ENCODE assay signal across 16 cellular contexts in genomic region chr10:3511483-3511882, GRCh38.
DNase-seq lines count a peak whose midpoint lies in the region; ATAC-seq, FAIRE-seq and TF ChIP-seq lines count a peak whose summit lies in the region.
"Had no signal": no experiment of that assay in that cellular context is flagged by ENCODE, and none has a peak within 500 bp of the region (broad histone marks: within the 10 kb centered on the region; RNA-seq: fewer than 3 reads in every experiment).

No MANE protein-coding gene starts in this region.

- H3K36me3 ChIP-seq in GM23338 (ENCODE audit: insufficient read depth) (no peaks in the 10 kb centered on the region), K562 (ENCODE audit: control insufficient read depth, insufficient read depth, low read length) (no peaks in the 10 kb centered on the region), tibial nerve (no peaks in the 10 kb centered on the region)
- H3K36me3 ChIP-seq: BLaER1 had no signal

- peaks cover 7% of the 10 kb centered on the region; the same call in 1 of the 2 replicates for H3K9me2 ChIP-seq in GM23338 (ENCODE audit: insufficient read depth)

- no peak for TF ChIP-seq CTCF in GM23338 (conservative IDR thresholded peaks at IDR 0.05; ENCODE audit: low read depth in 2 of 2)
- TF ChIP-seq CTCF in K562 (IDR thresholded peaks at IDR 0.05 in 2 of 3, conservative IDR thresholded peaks at IDR 0.05 in 1 of 3; ENCODE audit: insufficient read depth in 2 of 3, low read depth in 1 of 3, low read length in 3 of 3), result no peak
- TF ChIP-seq CTCF in tibial nerve (IDR thresholded peaks at IDR 0.05), result no peak

- 5% methylated on average over 5 of the region's 5 CpGs for WGBS in K562 (ENCODE audit: insufficient coverage, low coverage, missing lambda C conversion rate)
- 76 to 82% methylated on average over 5 of the region's 5 CpGs for WGBS in tibial nerve, 2 donors

- H3K4me2 ChIP-seq in GM23338 (no peak overlapping the region), K562 (ENCODE audit: insufficient read depth, low read length) (no peak overlapping the region)
- H3K4me2 ChIP-seq: BLaER1 had no signal

- CTCF ChIA-PET in K562 (lab: Yijun Ruan, JAX; ENCODE audit: low intra/inter-chr PET ratio), result no interaction called here

- H3K4me3 ChIP-seq in GM23338 (no peak overlapping the region), K562 (no peak overlapping the region), tibial nerve (no peak overlapping the region)
- H3K4me3 ChIP-seq: BLaER1 had no signal

- TF ChIP-seq EP300 in Ishikawa (IDR thresholded peaks at IDR 0.05; ENCODE audit: borderline replicate concordance) (no peak), K562 (IDR thresholded peaks at IDR 0.05; ENCODE audit: low read length) (no peak), tibial nerve (IDR thresholded peaks at IDR 0.05) (no peak)

- peaks cover 3% of the 10 kb centered on the region for H3K27me3 Mint-ChIP-seq in GM23338 (ENCODE audit: insufficient read depth, low read depth, poor library complexity)

- DNase-seq in GM23338 (ENCODE audit: low spot score), result no peak
- no peak for DNase-seq in K562 (ENCODE audit: extremely low read depth in 1 of 4, low spot score in 3 of 4)
- DNase-seq in tibial nerve (ENCODE audit: low spot score in 2 of 2), result no peak
- DNase-seq in nucleus accumbens (lab: John Stamatoyannopoulos, UW), result no peak
- DNase-seq in NCI-H1930 (lab: John Stamatoyannopoulos, UW), result no peak
- DNase-seq: 8988T; CD4-positive, alpha-beta memory T cell; DMS153; DMS79; GDM1; GOT3; H7 had no signal

- H3K4me1 ChIP-seq in GM23338 (ENCODE audit: insufficient read depth) (no peaks in the 10 kb centered on the region), K562 (replicated peaks in 1 of 2; ENCODE audit: control insufficient read depth in 2 of 2, insufficient read depth in 2 of 2, low read length in 2 of 2) (no peaks in the 10 kb centered on the region; a peak in 1 of 5 replicates), tibial nerve (no peaks in the 10 kb centered on the region)
- H3K4me1 ChIP-seq: BLaER1 had no signal

- no peak overlapping the region for H2AFZ ChIP-seq in GM23338
- no peak overlapping the region for H2AFZ ChIP-seq in K562 (ENCODE audit: low read depth, low read length)

- no peak for TF ChIP-seq POLR2A in K562 (conservative IDR thresholded peaks at IDR 0.05)
- TF ChIP-seq POLR2A in tibial nerve (IDR thresholded peaks at IDR 0.05), result no peak

- H3K27ac Mint-ChIP-seq in GM23338, result no peak overlapping the region
- H3K27ac Mint-ChIP-seq: CD14-positive monocyte had no signal

- no peak overlapping the region for H3K9ac ChIP-seq in K562 (ENCODE audit: insufficient read depth in 1 of 2, low read depth in 2 of 2, low read length in 2 of 2)
- H3K9ac ChIP-seq: BLaER1 had no signal

- H3K79me2 ChIP-seq in GM23338 (replicated peaks; ENCODE audit: insufficient read depth), result no peaks in the 10 kb centered on the region
- H3K79me2 ChIP-seq in K562 (ENCODE audit: control insufficient read depth, insufficient read depth, low read length), result no peaks in the 10 kb centered on the region

- TF ChIP-seq RAD21 in Ishikawa (IDR thresholded peaks at IDR 0.05; ENCODE audit: low read depth) (no peak), K562 (CRISPR knock-in tag; conservative IDR thresholded peaks at IDR 0.05 in 1 of 2, IDR thresholded peaks at IDR 0.05 in 1 of 2) (no peak)

- no peaks in the 10 kb centered on the region; the same call in 2 of the 3 replicates for H3K36me3 Mint-ChIP-seq in GM23338 (ENCODE audit: low read depth)
- H3K36me3 Mint-ChIP-seq: CD14-positive monocyte; CD4-positive, alpha-beta memory T cell had no signal

- ATAC-seq in GM23338 (no peak), K562 (no peak), GM21737 (IDR thresholded peaks at IDR 0.05; ENCODE audit: unreplicated experiment) (no peak)

- H3K27me3 ChIP-seq in GM23338 (ENCODE audit: insufficient read depth) (no peaks in the 10 kb centered on the region), K562 (ENCODE audit: control insufficient read depth in 2 of 2, insufficient read depth in 2 of 2, low read length in 2 of 2) (peaks cover 0 to 21% of the 10 kb centered on the region in 2 experiments; a peak in 2 of 5 replicates), tibial nerve (no peaks in the 10 kb centered on the region)
- H3K27me3 ChIP-seq: BLaER1 had no signal

- H4K20me1 ChIP-seq in GM23338 (replicated peaks; ENCODE audit: insufficient read depth) (no peaks in the 10 kb centered on the region), K562 (replicated peaks; ENCODE audit: control insufficient read depth, insufficient read depth, low read length) (no peaks in the 10 kb centered on the region)
- H4K20me1 ChIP-seq: BLaER1 had no signal

- POLR2A ChIA-PET in K562 (lab: Yijun Ruan, JAX), result no interaction called here

- no peak overlapping the region for H3K27ac ChIP-seq in GM23338 (ENCODE audit: low read depth)
- H3K27ac ChIP-seq in K562 (ENCODE audit: extremely low read depth, low read depth, low read length), result no peak overlapping the region
- peak overlapping the region in 3 of 4 donors; percentile 27 to 78 (median 49) for H3K27ac ChIP-seq in tibial nerve
- H3K27ac ChIP-seq: BLaER1 had no signal

- peaks cover 7% of the 10 kb centered on the region; the same call in 2 of the 3 replicates for H3K9me3 Mint-ChIP-seq in GM23338

- intact Hi-C loops in K562 (cut with micrococcal nuclease), result no loop called here

- H3K9me3 ChIP-seq in K562 (replicated peaks; ENCODE audit: control insufficient read depth, insufficient read depth, low read depth, low read length) (no peaks in the 10 kb centered on the region), tibial nerve (peaks cover 0 to 8% (median 0%) of the 10 kb centered on the region in 4 donors)

- H3K4me1 Mint-ChIP-seq in GM23338, result 0 out of 3 replicates have a peak, but pooled peaks cover 2% of the 10 kb centered on the region
- H3K4me1 Mint-ChIP-seq: CD14-positive monocyte had no signal

- no peaks in the 10 kb centered on the region for H3F3A ChIP-seq in GM23338 (replicated peaks; ENCODE audit: low read depth)

- BruUV-seq in K562 (replicated peaks; lab: Mats Ljungman, UMichigan), result no TSS peak

- no peaks in the 10 kb centered on the region for H3K9me1 ChIP-seq in K562 (ENCODE audit: control insufficient read depth, insufficient read depth, low read length)

- no peak overlapping the region for H3K4me3 Mint-ChIP-seq in GM23338
- H3K4me3 Mint-ChIP-seq: CD14-positive monocyte; CD4-positive, alpha-beta memory T cell had no signal

- in situ Hi-C loops in K562 (cut with MboI), result no loop called here

- no peak for FAIRE-seq in K562 (lab: Jason Lieb, UNC)

TF ChIP-seq in Ishikawa, 13 proteins besides CTCF, POLR2A, EP300 and RAD21:
- peak; percentile 22; the same call in 1 of the 2 replicates for TF ChIP-seq REST (IDR thresholded peaks at IDR 0.05; ENCODE audit: low read depth)
- no peak for TF ChIP-seq YY1 (IDR thresholded peaks at IDR 0.05; ENCODE audit: low read depth)
TF ChIP-seq in Ishikawa: peak in this region for 1.

TF ChIP-seq in K562, 482 proteins besides CTCF, POLR2A, EP300 and RAD21:
- TF ChIP-seq ZNF408 (CRISPR knock-in tag; IDR thresholded peaks at IDR 0.05; ENCODE audit: low read depth) (no peak), PCBP1 (IDR thresholded peaks at IDR 0.05; ENCODE audit: low read depth, low read length, poor library complexity, severe bottlenecking) (no peak), NONO (IDR thresholded peaks at IDR 0.05; ENCODE audit: low read depth in 2 of 2, low read length in 1 of 2) (no peak), NR2C1 (IDR thresholded peaks at IDR 0.05) (no peak), NR2C1 (tag; IDR thresholded peaks at IDR 0.05) (0 out of 2 replicates have a peak, but pooled peaks have one; percentile 22), NR2C2 (CRISPR knock-in tag; IDR thresholded peaks at IDR 0.05) (no peak), NR2C2 (tag; IDR thresholded peaks at IDR 0.05) (0 out of 2 replicates have a peak, but pooled peaks have one; percentile 25)
TF ChIP-seq in K562: peak in this region for 2.

Comparison
In these comparisons a context has a peak if more than half of its experiments do, and no peak if none do; other contexts are left out.
1. H3K27ac ChIP-seq: peak in tibial nerve (3 of 4); none in GM23338 (single experiment) and K562 (single experiment).